ENCODE assay signal across 28 cellular contexts in the genomic region with DNA sequence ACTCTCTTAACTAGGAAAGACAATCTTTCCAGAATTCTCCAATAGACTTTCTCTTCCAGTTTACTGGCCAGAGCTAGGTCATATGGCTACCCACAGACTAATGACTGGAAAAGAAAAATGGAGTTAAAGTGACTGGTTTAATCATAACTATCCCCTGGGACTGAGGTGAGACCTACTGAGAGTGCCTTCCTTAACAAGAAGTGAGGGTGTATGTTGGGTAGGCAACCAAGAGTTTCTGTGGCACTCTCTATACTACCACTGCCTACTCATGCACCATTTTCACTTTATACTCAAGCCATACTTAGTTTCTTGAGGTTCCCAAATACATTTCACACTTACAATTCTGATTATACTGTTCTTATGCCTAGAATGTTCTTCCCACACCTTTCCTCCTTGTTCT.
"Had no signal": no experiment of that assay in that cellular context is flagged by ENCODE, and none has a peak within 500 bp of the region (broad histone marks: within the 10 kb centered on the region; RNA-seq: fewer than 3 reads in every experiment).

No MANE protein-coding gene starts in this region.

- H3K4me3 ChIP-seq: coronary artery, esophagus squamous epithelium, heart right ventricle, lower lobe of right lung, right atrium auricular region, sigmoid colon, suprapubic skin, transverse colon, upper lobe of right lung, uterus had no signal

- H3K4me3 Mint-ChIP-seq: immature natural killer cell; memory B cell; natural killer cell; stimulated activated naive CD8-positive, alpha-beta T cell treated with anti-CD3 and anti-CD28 coated beads, Interleukin-15, amount 100 ng/mL, for 72 hours had no signal

- H3K27me3 Mint-ChIP-seq: memory B cell; progenitor cell of endocrine pancreas; stimulated activated naive CD8-positive, alpha-beta T cell treated with anti-CD3 and anti-CD28 coated beads, Interleukin-15, amount 100 ng/mL, for 72 hours had no signal

- H3K36me3 ChIP-seq: uterus had no signal

- DNase-seq: dermis blood vessel endothelial cell; effector memory CD4-positive, alpha-beta T cell; esophagus squamous epithelium; foreskin melanocyte; glutamatergic neuron; heart right ventricle; hypothalamus; immature natural killer cell; kidney glomerular epithelial cell; left colon; left ventricle myocardium superior; lower lobe of right lung; natural killer cell; sigmoid colon; stimulated activated CD4-positive, alpha-beta T cell treated with anti-CD3 and anti-CD28 coated beads, Interleukin-2, amount 100 ng/mL, for 24 hours; stimulated activated CD4-positive, alpha-beta T cell treated with anti-CD3 and anti-CD28 coated beads, Interleukin-4, amount 100 ng/mL, for 24 hours; stimulated activated naive CD4-positive, alpha-beta T cell; stimulated activated naive CD8-positive, alpha-beta T cell treated with anti-CD3 and anti-CD28 coated beads, Interleukin-15, amount 100 ng/mL, for 72 hours; transverse colon; upper lobe of right lung; uterus had no signal

- H3K27ac ChIP-seq: coronary artery, esophagus squamous epithelium, lower lobe of right lung, neutrophil, parathyroid adenoma, right atrium auricular region, sigmoid colon, suprapubic skin, transverse colon, upper lobe of right lung, uterus had no signal

- H3K36me3 Mint-ChIP-seq: natural killer cell had no signal

- H3K9me3 Mint-ChIP-seq: immature natural killer cell; memory B cell; natural killer cell; stimulated activated naive CD8-positive, alpha-beta T cell treated with anti-CD3 and anti-CD28 coated beads, Interleukin-15, amount 100 ng/mL, for 72 hours had no signal

- H3K9ac ChIP-seq: parathyroid adenoma had no signal

- H3K9me3 ChIP-seq: esophagus squamous epithelium, heart right ventricle, lower lobe of right lung, neutrophil, right atrium auricular region, sigmoid colon, suprapubic skin, transverse colon, upper lobe of right lung, uterus had no signal

- H2AFZ ChIP-seq: parathyroid adenoma had no signal

- H3K27ac Mint-ChIP-seq: memory B cell; natural killer cell; progenitor cell of endocrine pancreas; stimulated activated naive CD8-positive, alpha-beta T cell treated with anti-CD3 and anti-CD28 coated beads, Interleukin-15, amount 100 ng/mL, for 72 hours had no signal

- H3K4me1 Mint-ChIP-seq: immature natural killer cell; memory B cell; natural killer cell; stimulated activated naive CD8-positive, alpha-beta T cell treated with anti-CD3 and anti-CD28 coated beads, Interleukin-15, amount 100 ng/mL, for 72 hours had no signal

- H3K27me3 ChIP-seq: esophagus squamous epithelium, heart right ventricle, neutrophil, right atrium auricular region, sigmoid colon, suprapubic skin, transverse colon, upper lobe of right lung, uterus had no signal

- ATAC-seq: heart right ventricle; left colon; left ventricle myocardium superior; lower lobe of right lung; natural killer cell; stimulated activated naive CD8-positive, alpha-beta T cell treated with anti-CD3 and anti-CD28 coated beads, Interleukin-15, amount 100 ng/mL, for 72 hours; upper lobe of right lung had no signal

- H3K79me2 ChIP-seq: parathyroid adenoma had no signal

- H3K4me1 ChIP-seq: esophagus squamous epithelium, lower lobe of right lung, parathyroid adenoma, right atrium auricular region, sigmoid colon, suprapubic skin, upper lobe of right lung, uterus had no signal
